1 cellular context compared by ENCODE assay signal in genomic region chr13:112531263-112531794, GRCh38.
TF ChIP-seq lines count a peak whose summit lies in the region.

No MANE protein-coding gene starts in this region.

TF ChIP-seq in SK-N-SH, 30 proteins besides CTCF, POLR2A, EP300 and RAD21 (continued from another document):
- TF ChIP-seq PBX3 (IDR thresholded peaks at IDR 0.05), result no peak
- TF ChIP-seq RXRA (IDR thresholded peaks at IDR 0.05; ENCODE audit: borderline replicate concordance, low read depth), result no peak
- TF ChIP-seq USF1 (IDR thresholded peaks at IDR 0.05; ENCODE audit: borderline replicate concordance, low read depth), result no peak
- TF ChIP-seq REST (IDR thresholded peaks at IDR 0.05; ENCODE audit: low read depth, low read length), result no peak
- TF ChIP-seq SIN3A (IDR thresholded peaks at IDR 0.05; ENCODE audit: borderline replicate concordance, low read depth, low read length), result no peak
- no peak for TF ChIP-seq FOSL2 (IDR thresholded peaks at IDR 0.05; ENCODE audit: borderline replicate concordance, low read depth)
- peak; percentile 98 for TF ChIP-seq FOXJ3 (CRISPR knock-in tag; IDR thresholded peaks at IDR 0.05)
- no peak for TF ChIP-seq GABPA (IDR thresholded peaks at IDR 0.05; ENCODE audit: low read depth)
